ENCODE assay signal across 1 cellular context in genomic region chr13:26062853-26063444, GRCh38.
TF ChIP-seq lines count a peak whose summit lies in the region.

No MANE protein-coding gene starts in this region.

TF ChIP-seq in HCT116, 20 proteins besides CTCF, POLR2A, EP300 and RAD21 (continued from another document):
- no peak for TF ChIP-seq MAX (IDR thresholded peaks at IDR 0.05)
- no peak for TF ChIP-seq REST (IDR thresholded peaks at IDR 0.05; ENCODE audit: low read depth)
- TF ChIP-seq SRF (IDR thresholded peaks at IDR 0.05; ENCODE audit: low read depth) = no peak
- TF ChIP-seq ATF3 (IDR thresholded peaks at IDR 0.05) = no peak
- no peak for TF ChIP-seq CEBPB (IDR thresholded peaks at IDR 0.05; ENCODE audit: low read depth)
- TF ChIP-seq ELF1 (IDR thresholded peaks at IDR 0.05; ENCODE audit: borderline replicate concordance, low read depth) = no peak
- no peak for TF ChIP-seq CBX3 (IDR thresholded peaks at IDR 0.05; ENCODE audit: low read depth)
- TF ChIP-seq SIN3A (IDR thresholded peaks at IDR 0.05; ENCODE audit: low read depth) = no peak
- TF ChIP-seq ZFX (IDR thresholded peaks at IDR 0.05) = no peak
- no peak for TF ChIP-seq EGR1 (IDR thresholded peaks at IDR 0.05; ENCODE audit: low read depth)
- no peak for TF ChIP-seq JUND (IDR thresholded peaks at IDR 0.05)
- no peak for TF ChIP-seq SP1 (IDR thresholded peaks at IDR 0.05; ENCODE audit: low read depth)
- TF ChIP-seq EZH2phosphoT487 (IDR thresholded peaks at IDR 0.05; ENCODE audit: borderline replicate concordance) = no peak
- TF ChIP-seq TCF7L2 (IDR thresholded peaks at IDR 0.05; ENCODE audit: borderline replicate concordance, extremely low read depth, insufficient read depth, insufficient read length) = no peak
- no peak for TF ChIP-seq ZNF274 (IDR thresholded peaks at IDR 0.05; ENCODE audit: low read depth, low read length)
- no peak for TF ChIP-seq EZH2 (IDR thresholded peaks at IDR 0.05)
- TF ChIP-seq YY1 (IDR thresholded peaks at IDR 0.05; ENCODE audit: extremely low read depth, insufficient replicate concordance, low read depth, low read length) = no peak
